In genomic region chr17:48025040-48025903, GRCh38 we compare ENCODE assay signal across 8 cellular contexts. TPM values are rescaled to one million over a fixed set of nuclear protein-coding genes. Genes with fewer than 3 reads are reported as not detected.
DNase-seq lines count a peak whose midpoint lies in the region; ATAC-seq and TF ChIP-seq lines count a peak whose summit lies in the region.

No MANE protein-coding gene starts in this region.

- peaks cover 19 to 37% of the 10 kb centered on the region in 2 donors for H3K4me1 ChIP-seq in thoracic aorta (ENCODE audit: control insufficient read depth in 1 of 2, low read depth in 2 of 2)

- DNase-seq in GM10266 (ENCODE audit: extremely low spot score) (peak; percentile 96), NCI-H128 (lab: John Stamatoyannopoulos, UW; ENCODE audit: unreplicated experiment) (peak; percentile 84), SKM-1 treated with dmso at 0.1 percent for 144 hours (lab: John Stamatoyannopoulos, UW; ENCODE audit: unreplicated experiment) (peak; percentile 88), glutamatergic neuron (peak; percentile 97), osteocyte (ENCODE audit: extremely low spot score, unreplicated experiment) (peak; percentile 99), thoracic aorta (ENCODE audit: low spot score) (peak; percentile 93)
- DNase-seq in activated naive CD8-positive, alpha-beta T cell treated with anti-CD3 and anti-CD28 coated beads for 36 hours, result peak; percentile 95

- H3K36me3 Mint-ChIP-seq in activated naive CD8-positive, alpha-beta T cell treated with anti-CD3 and anti-CD28 coated beads for 36 hours, result no peaks in the 10 kb centered on the region
- H3K36me3 Mint-ChIP-seq in glutamatergic neuron (ENCODE audit: unreplicated experiment) (no peaks in the 10 kb centered on the region), osteocyte (ENCODE audit: unreplicated experiment) (no peaks in the 10 kb centered on the region)

- peak overlapping the region; percentile 74 for H3K4me3 ChIP-seq in thoracic aorta

- peak overlapping the region; percentile 84 to 85 for H3K27ac ChIP-seq in thoracic aorta

- H3K4me1 Mint-ChIP-seq in activated naive CD8-positive, alpha-beta T cell treated with anti-CD3 and anti-CD28 coated beads for 36 hours, result peaks cover 24% of the 10 kb centered on the region
- peaks cover 5% of the 10 kb centered on the region for H3K4me1 Mint-ChIP-seq in glutamatergic neuron (ENCODE audit: low read depth, unreplicated experiment)
- H3K4me1 Mint-ChIP-seq in osteocyte (ENCODE audit: unreplicated experiment), result peaks cover 40% of the 10 kb centered on the region

- peaks cover 48% of the 10 kb centered on the region for H3K27me3 Mint-ChIP-seq in activated naive CD8-positive, alpha-beta T cell treated with anti-CD3 and anti-CD28 coated beads for 36 hours
- H3K27me3 Mint-ChIP-seq in glutamatergic neuron (ENCODE audit: unreplicated experiment) (peaks cover 14% of the 10 kb centered on the region), osteocyte (ENCODE audit: unreplicated experiment) (peaks cover 7% of the 10 kb centered on the region)

- no peaks in the 10 kb centered on the region for H3K9me3 ChIP-seq in thoracic aorta

- no peaks in the 10 kb centered on the region for H3K9me3 Mint-ChIP-seq in activated naive CD8-positive, alpha-beta T cell treated with anti-CD3 and anti-CD28 coated beads for 36 hours
- H3K9me3 Mint-ChIP-seq in glutamatergic neuron (ENCODE audit: unreplicated experiment), result peaks cover 7% of the 10 kb centered on the region
- no peaks in the 10 kb centered on the region for H3K9me3 Mint-ChIP-seq in osteocyte (ENCODE audit: unreplicated experiment)

- ATAC-seq in HG02759 (IDR thresholded peaks at IDR 0.05; ENCODE audit: unreplicated experiment) (peak; percentile 82), thoracic aorta (ENCODE audit: insufficient number of reproducible peaks, low FRiP score, low read depth) (peak; percentile 78)

- peak overlapping the region; percentile 74 for H3K4me3 Mint-ChIP-seq in activated naive CD8-positive, alpha-beta T cell treated with anti-CD3 and anti-CD28 coated beads for 36 hours
- H3K4me3 Mint-ChIP-seq in glutamatergic neuron (ENCODE audit: unreplicated experiment) (peak overlapping the region; percentile 93), osteocyte (ENCODE audit: unreplicated experiment) (peak overlapping the region; percentile 76)

- TF ChIP-seq CTCF in GM10266 (IDR thresholded peaks at IDR 0.05; ENCODE audit: control insufficient read depth, insufficient read depth, low read depth, missing control alignments), result peak; percentile 91
- peak; percentile 68 for TF ChIP-seq CTCF in glutamatergic neuron (IDR thresholded peaks at IDR 0.05; ENCODE audit: partially characterized antibody, unreplicated experiment)
- peak; percentile 84 for TF ChIP-seq CTCF in osteocyte (IDR thresholded peaks at IDR 0.05)
- TF ChIP-seq CTCF in thoracic aorta (IDR thresholded peaks at IDR 0.05), result peak; percentile 87

- no peaks in the 10 kb centered on the region for H3K27me3 ChIP-seq in thoracic aorta (replicated peaks; ENCODE audit: insufficient read depth)

- H3K36me3 ChIP-seq in thoracic aorta, result no peaks in the 10 kb centered on the region

- H3K27ac Mint-ChIP-seq in activated naive CD8-positive, alpha-beta T cell treated with anti-CD3 and anti-CD28 coated beads for 36 hours, result peak overlapping the region; percentile 18
- H3K27ac Mint-ChIP-seq in glutamatergic neuron (ENCODE audit: unreplicated experiment), result no peak overlapping the region
- peak overlapping the region; percentile 93 for H3K27ac Mint-ChIP-seq in osteocyte (ENCODE audit: unreplicated experiment)

RNA-seq across cellular contexts. Expression of gene COPZ2, which starts 12.3 kb away (rescaled TPM):
- 1 to 10 TPM; 6.3 to 7.5 TPM for total RNA-seq in activated naive CD8-positive, alpha-beta T cell treated with anti-CD3 and anti-CD28 coated beads for 36 hours
- total RNA-seq in glutamatergic neuron (ENCODE audit: unreplicated experiment) (not detected), osteocyte (49.4 and 53.4 TPM in 2 replicates), thoracic aorta (10 to 100 TPM; 46.8 to 70.9 TPM)

RNA-seq across cellular contexts. Expression of gene NFE2L1, which starts 22.9 kb away (rescaled TPM):
- total RNA-seq in activated naive CD8-positive, alpha-beta T cell treated with anti-CD3 and anti-CD28 coated beads for 36 hours, result 10 to 100 TPM; 99.0 to 99.7 TPM
- total RNA-seq in glutamatergic neuron (ENCODE audit: unreplicated experiment) (190 TPM), osteocyte (250 and 278 TPM in 2 replicates), thoracic aorta (100 to 1,000 TPM; 131 to 155 TPM)

RNA-seq across cellular contexts. Expression of gene CDK5RAP3, which starts 54.4 kb away (rescaled TPM):
- 100 to 1,000 TPM; 163 to 168 TPM for total RNA-seq in activated naive CD8-positive, alpha-beta T cell treated with anti-CD3 and anti-CD28 coated beads for 36 hours
- total RNA-seq in glutamatergic neuron (ENCODE audit: unreplicated experiment) (196 TPM), osteocyte (136 and 148 TPM in 2 replicates), thoracic aorta (100 to 1,000 TPM; 125 to 192 TPM)

Comparison
In these comparisons a context has a peak if more than half of its experiments do, and no peak if none do; other contexts are left out.
1. Peak in every context shown above with its lines: DNase-seq, ATAC-seq, H3K4me3 ChIP-seq and H3K27ac ChIP-seq.